In genomic region chr2:152175368-152176112, GRCh38 we compare ENCODE assay signal across 1 cellular context.
TF ChIP-seq lines count a peak whose summit lies in the region.

Gene STAM2, minus strand, starts transcription at chr2:152175763. Its CDS starts 121 bp downstream, at chr2:152175642.

TF ChIP-seq in K562, 482 proteins besides CTCF, POLR2A, EP300 and RAD21 (continued from another document and continues in another):
- TF ChIP-seq ARHGAP35 (IDR thresholded peaks at IDR 0.05; ENCODE audit: partially characterized antibody) (no peak), KLF6 (CRISPR knock-in tag; IDR thresholded peaks at IDR 0.05; ENCODE audit: borderline replicate concordance) (peak; percentile 65; the same call in 1 of the 2 replicates), MEF2A (IDR thresholded peaks at IDR 0.05; ENCODE audit: control insufficient read depth, low read depth, low read length) (no peak), XRCC5 (IDR thresholded peaks at IDR 0.05; ENCODE audit: low read depth, low read length) (peak; percentile 81), CBX5 (IDR thresholded peaks at IDR 0.05; ENCODE audit: borderline replicate concordance, low read depth) (no peak), ZNF146 (CRISPR knock-in tag; IDR thresholded peaks at IDR 0.05; ENCODE audit: unreplicated experiment) (no peak), PURB (CRISPR knock-in tag; IDR thresholded peaks at IDR 0.05; ENCODE audit: low read depth) (no peak), ZNF431 (CRISPR knock-in tag; IDR thresholded peaks at IDR 0.05) (peak; percentile 46; the same call in 1 of the 2 replicates), CBX3 (IDR thresholded peaks at IDR 0.05; ENCODE audit: borderline replicate concordance in 1 of 2, low read length in 2 of 2) (no peak), HMBOX1 (IDR thresholded peaks at IDR 0.05) (0 out of 2 replicates have a peak, but pooled peaks have one; percentile 1), GATA2 (CRISPR knock-in tag; IDR thresholded peaks at IDR 0.05) (no peak), BCL6 (CRISPR knock-in tag; IDR thresholded peaks at IDR 0.05) (no peak), YBX1 (IDR thresholded peaks at IDR 0.05) (no peak), NR2C2 (CRISPR knock-in tag; IDR thresholded peaks at IDR 0.05) (peak; percentile 57; the same call in 1 of the 2 replicates), NR2C2 (tag; IDR thresholded peaks at IDR 0.05) (peak; percentile 98), CREB1 (IDR thresholded peaks at IDR 0.05) (peak; percentile 36), CREB1 (CRISPR knock-in tag; IDR thresholded peaks at IDR 0.05) (peak; percentile 63), HDAC6 (IDR thresholded peaks at IDR 0.05; ENCODE audit: low read depth, low read length) (no peak), FOXA1 (IDR thresholded peaks at IDR 0.05; ENCODE audit: borderline replicate concordance) (no peak), NR3C1 (CRISPR knock-in tag; IDR thresholded peaks at IDR 0.05) (no peak), ZNF316 (IDR thresholded peaks at IDR 0.05) (no peak), BMI1 (IDR thresholded peaks at IDR 0.05; ENCODE audit: low read length) (no peak), GTF2E2 (tag; IDR thresholded peaks at IDR 0.05) (peak; percentile 92), HEY1 (CRISPR knock-in tag; IDR thresholded peaks at IDR 0.05; ENCODE audit: borderline replicate concordance) (peak; percentile 84; the same call in 1 of the 2 replicates), XRCC4 (IDR thresholded peaks at IDR 0.05; ENCODE audit: extremely low read depth, insufficient read depth, insufficient read length) (no peak), FOXJ3 (CRISPR knock-in tag; IDR thresholded peaks at IDR 0.05) (no peak), NFIX (CRISPR knock-in tag; IDR thresholded peaks at IDR 0.05; ENCODE audit: low read depth) (no peak), SREBF2 (CRISPR knock-in tag; IDR thresholded peaks at IDR 0.05) (peak; percentile 26; the same call in 1 of the 2 replicates), ZNF830 (CRISPR knock-in tag; IDR thresholded peaks at IDR 0.05) (no peak), RBM34 (IDR thresholded peaks at IDR 0.05; ENCODE audit: borderline replicate concordance, insufficient read depth, low read length) (no peak), ZNF282 (CRISPR knock-in tag; IDR thresholded peaks at IDR 0.05) (no peak), BRD4 (IDR thresholded peaks at IDR 0.05) (peak; percentile 77; the same call in 1 of the 2 replicates), ADNP (tag; IDR thresholded peaks at IDR 0.05) (no peak), CREB3L1 (IDR thresholded peaks at IDR 0.05; ENCODE audit: borderline replicate concordance, low read depth) (peak; percentile 99), POU5F1 (IDR thresholded peaks at IDR 0.05; ENCODE audit: borderline replicate concordance, low read depth, low read length, partially characterized antibody) (no peak), BCOR (IDR thresholded peaks at IDR 0.05) (peak; percentile 38; the same call in 1 of the 2 replicates), FOXM1 (IDR thresholded peaks at IDR 0.05; ENCODE audit: low read depth) (peak; percentile 43), FOXM1 (CRISPR knock-in tag; IDR thresholded peaks at IDR 0.05; ENCODE audit: low read depth) (no peak; the same call in 1 of the 2 replicates), MCM2 (IDR thresholded peaks at IDR 0.05; ENCODE audit: low read depth) (no peak), VEZF1 (CRISPR knock-in tag; IDR thresholded peaks at IDR 0.05) (peak; percentile 93), RBM14 (IDR thresholded peaks at IDR 0.05; ENCODE audit: borderline replicate concordance, insufficient read depth, low read depth, low read length) (no peak; the same call in 1 of the 2 replicates), BRF1 (IDR thresholded peaks at IDR 0.05; ENCODE audit: borderline replicate concordance, extremely low read depth, insufficient read length) (no peak), TRIM28 (IDR thresholded peaks at IDR 0.05) (no peak)
- TF ChIP-seq, protein P1, sequence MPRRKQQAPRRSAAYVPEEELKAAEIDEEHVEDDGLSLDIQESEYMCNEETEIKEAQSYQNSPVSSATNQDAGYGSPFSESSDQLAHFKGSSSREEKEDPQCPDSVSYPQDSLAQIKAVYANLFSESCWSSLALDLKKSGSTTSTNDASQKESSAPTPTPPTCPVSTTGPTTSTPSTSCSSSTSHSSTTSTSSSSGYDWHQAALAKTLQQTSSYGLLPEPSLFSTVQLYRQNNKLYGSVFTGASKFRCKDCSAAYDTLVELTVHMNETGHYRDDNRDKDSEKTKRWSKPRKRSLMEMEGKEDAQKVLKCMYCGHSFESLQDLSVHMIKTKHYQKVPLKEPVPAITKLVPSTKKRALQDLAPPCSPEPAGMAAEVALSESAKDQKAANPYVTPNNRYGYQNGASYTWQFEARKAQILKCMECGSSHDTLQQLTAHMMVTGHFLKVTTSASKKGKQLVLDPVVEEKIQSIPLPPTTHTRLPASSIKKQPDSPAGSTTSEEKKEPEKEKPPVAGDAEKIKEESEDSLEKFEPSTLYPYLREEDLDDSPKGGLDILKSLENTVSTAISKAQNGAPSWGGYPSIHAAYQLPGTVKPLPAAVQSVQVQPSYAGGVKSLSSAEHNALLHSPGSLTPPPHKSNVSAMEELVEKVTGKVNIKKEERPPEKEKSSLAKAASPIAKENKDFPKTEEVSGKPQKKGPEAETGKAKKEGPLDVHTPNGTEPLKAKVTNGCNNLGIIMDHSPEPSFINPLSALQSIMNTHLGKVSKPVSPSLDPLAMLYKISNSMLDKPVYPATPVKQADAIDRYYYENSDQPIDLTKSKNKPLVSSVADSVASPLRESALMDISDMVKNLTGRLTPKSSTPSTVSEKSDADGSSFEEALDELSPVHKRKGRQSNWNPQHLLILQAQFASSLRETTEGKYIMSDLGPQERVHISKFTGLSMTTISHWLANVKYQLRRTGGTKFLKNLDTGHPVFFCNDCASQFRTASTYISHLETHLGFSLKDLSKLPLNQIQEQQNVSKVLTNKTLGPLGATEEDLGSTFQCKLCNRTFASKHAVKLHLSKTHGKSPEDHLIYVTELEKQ (CRISPR knock-in tag; IDR thresholded peaks at IDR 0.05): no peak
- TF ChIP-seq, protein P2, sequence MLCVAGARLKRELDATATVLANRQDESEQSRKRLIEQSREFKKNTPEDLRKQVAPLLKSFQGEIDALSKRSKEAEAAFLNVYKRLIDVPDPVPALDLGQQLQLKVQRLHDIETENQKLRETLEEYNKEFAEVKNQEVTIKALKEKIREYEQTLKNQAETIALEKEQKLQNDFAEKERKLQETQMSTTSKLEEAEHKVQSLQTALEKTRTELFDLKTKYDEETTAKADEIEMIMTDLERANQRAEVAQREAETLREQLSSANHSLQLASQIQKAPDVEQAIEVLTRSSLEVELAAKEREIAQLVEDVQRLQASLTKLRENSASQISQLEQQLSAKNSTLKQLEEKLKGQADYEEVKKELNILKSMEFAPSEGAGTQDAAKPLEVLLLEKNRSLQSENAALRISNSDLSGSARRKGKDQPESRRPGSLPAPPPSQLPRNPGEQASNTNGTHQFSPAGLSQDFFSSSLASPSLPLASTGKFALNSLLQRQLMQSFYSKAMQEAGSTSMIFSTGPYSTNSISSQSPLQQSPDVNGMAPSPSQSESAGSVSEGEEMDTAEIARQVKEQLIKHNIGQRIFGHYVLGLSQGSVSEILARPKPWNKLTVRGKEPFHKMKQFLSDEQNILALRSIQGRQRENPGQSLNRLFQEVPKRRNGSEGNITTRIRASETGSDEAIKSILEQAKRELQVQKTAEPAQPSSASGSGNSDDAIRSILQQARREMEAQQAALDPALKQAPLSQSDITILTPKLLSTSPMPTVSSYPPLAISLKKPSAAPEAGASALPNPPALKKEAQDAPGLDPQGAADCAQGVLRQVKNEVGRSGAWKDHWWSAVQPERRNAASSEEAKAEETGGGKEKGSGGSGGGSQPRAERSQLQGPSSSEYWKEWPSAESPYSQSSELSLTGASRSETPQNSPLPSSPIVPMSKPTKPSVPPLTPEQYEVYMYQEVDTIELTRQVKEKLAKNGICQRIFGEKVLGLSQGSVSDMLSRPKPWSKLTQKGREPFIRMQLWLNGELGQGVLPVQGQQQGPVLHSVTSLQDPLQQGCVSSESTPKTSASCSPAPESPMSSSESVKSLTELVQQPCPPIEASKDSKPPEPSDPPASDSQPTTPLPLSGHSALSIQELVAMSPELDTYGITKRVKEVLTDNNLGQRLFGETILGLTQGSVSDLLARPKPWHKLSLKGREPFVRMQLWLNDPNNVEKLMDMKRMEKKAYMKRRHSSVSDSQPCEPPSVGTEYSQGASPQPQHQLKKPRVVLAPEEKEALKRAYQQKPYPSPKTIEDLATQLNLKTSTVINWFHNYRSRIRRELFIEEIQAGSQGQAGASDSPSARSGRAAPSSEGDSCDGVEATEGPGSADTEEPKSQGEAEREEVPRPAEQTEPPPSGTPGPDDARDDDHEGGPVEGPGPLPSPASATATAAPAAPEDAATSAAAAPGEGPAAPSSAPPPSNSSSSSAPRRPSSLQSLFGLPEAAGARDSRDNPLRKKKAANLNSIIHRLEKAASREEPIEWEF (CRISPR knock-in tag; IDR thresholded peaks at IDR 0.05): no peak
- TF ChIP-seq, protein P3, sequence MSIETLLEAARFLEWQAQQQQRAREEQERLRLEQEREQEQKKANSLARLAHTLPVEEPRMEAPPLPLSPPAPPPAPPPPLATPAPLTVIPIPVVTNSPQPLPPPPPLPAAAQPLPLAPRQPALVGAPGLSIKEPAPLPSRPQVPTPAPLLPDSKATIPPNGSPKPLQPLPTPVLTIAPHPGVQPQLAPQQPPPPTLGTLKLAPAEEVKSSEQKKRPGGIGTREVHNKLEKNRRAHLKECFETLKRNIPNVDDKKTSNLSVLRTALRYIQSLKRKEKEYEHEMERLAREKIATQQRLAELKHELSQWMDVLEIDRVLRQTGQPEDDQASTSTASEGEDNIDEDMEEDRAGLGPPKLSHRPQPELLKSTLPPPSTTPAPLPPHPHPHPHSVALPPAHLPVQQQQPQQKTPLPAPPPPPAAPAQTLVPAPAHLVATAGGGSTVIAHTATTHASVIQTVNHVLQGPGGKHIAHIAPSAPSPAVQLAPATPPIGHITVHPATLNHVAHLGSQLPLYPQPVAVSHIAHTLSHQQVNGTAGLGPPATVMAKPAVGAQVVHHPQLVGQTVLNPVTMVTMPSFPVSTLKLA (conservative IDR thresholded peaks at IDR 0.05): peak; percentile 70 to 91
- TF ChIP-seq, protein P4, sequence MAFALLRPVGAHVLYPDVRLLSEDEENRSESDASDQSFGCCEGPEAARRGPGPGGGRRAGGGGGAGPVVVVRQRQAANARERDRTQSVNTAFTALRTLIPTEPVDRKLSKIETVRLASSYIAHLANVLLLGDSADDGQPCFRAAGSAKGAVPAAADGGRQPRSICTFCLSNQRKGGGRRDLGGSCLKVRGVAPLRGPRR (CRISPR knock-in tag; IDR thresholded peaks at IDR 0.05): no peak
- TF ChIP-seq, protein P5, sequence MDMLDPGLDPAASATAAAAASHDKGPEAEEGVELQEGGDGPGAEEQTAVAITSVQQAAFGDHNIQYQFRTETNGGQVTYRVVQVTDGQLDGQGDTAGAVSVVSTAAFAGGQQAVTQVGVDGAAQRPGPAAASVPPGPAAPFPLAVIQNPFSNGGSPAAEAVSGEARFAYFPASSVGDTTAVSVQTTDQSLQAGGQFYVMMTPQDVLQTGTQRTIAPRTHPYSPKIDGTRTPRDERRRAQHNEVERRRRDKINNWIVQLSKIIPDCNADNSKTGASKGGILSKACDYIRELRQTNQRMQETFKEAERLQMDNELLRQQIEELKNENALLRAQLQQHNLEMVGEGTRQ (CRISPR knock-in tag; IDR thresholded peaks at IDR 0.05): no peak
